15 cellular contexts compared by ENCODE assay signal in the genomic region with DNA sequence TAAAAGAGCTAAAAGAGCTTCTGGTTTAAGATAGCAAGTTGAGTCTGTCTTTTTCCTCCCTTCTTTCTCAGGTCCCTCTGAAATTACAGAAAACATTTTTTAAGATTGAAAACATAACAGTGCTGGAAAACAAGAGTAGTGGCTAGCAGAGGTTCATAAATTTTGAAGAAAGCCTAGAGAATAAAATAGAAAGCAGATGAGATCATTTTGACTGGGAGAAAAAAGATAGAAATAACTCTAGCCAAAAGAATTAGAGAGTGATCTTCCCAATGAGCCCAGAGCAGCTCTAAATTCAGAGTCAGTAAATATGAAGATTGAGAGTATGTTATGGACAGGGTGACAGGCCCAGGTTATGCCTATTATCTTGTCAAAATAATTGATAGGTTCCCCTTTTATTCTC. TPM values are rescaled to one million over a fixed set of nuclear protein-coding genes. Genes with fewer than 3 reads are reported as not detected.
"Had no signal": no experiment of that assay in that cellular context is flagged by ENCODE, and none has a peak within 500 bp of the region (broad histone marks: within the 10 kb centered on the region; RNA-seq: fewer than 3 reads in every experiment).

No MANE protein-coding gene starts in this region.

- H3K4me1 ChIP-seq: psoas muscle, thyroid gland had no signal

- H3K36me3 Mint-ChIP-seq: type B pancreatic cell had no signal

- H3K9me3 Mint-ChIP-seq: type B pancreatic cell had no signal

- H3K9me3 ChIP-seq: heart left ventricle, psoas muscle, suprapubic skin, thyroid gland had no signal

- H3K4me3 ChIP-seq: heart left ventricle, psoas muscle, suprapubic skin, thyroid gland had no signal

- H3K27ac Mint-ChIP-seq: naive thymus-derived CD4-positive, alpha-beta T cell; type B pancreatic cell had no signal

- H3K27ac ChIP-seq: psoas muscle, suprapubic skin, thyroid gland had no signal

- DNase-seq: cerebellar nuclear complex; dermis blood vessel endothelial cell; erythroblast; heart left ventricle; naive thymus-derived CD4-positive, alpha-beta T cell; psoas muscle; small intestine; stimulated activated CD4-positive, alpha-beta T cell treated with anti-CD3 and anti-CD28 coated beads, Interleukin-2, amount 100 ng/mL, for 48 hours; stimulated activated naive CD4-positive, alpha-beta T cell treated with Interleukin-2 at 50 U/mL for 16 hours; thyroid gland had no signal

- H3K36me3 ChIP-seq: heart left ventricle, suprapubic skin, thyroid gland had no signal

- H3K4me3 Mint-ChIP-seq: naive thymus-derived CD4-positive, alpha-beta T cell; type B pancreatic cell had no signal

- ATAC-seq: heart left ventricle; left lobe of liver; naive thymus-derived CD4-positive, alpha-beta T cell; psoas muscle had no signal

- H3K27me3 ChIP-seq: suprapubic skin, thyroid gland had no signal

RNA-seq across cellular contexts. Expression of a gene that starts 41.8 kb away (rescaled TPM):
- total RNA-seq: endothelial cell of umbilical vein, glomerular endothelial cell had no signal
- polyA plus RNA-seq: endothelial cell of umbilical vein; naive thymus-derived CD4-positive, alpha-beta T cell had no signal
